Comparison of ENCODE assay signal across 8 cellular contexts in genomic region chr1:32540589-32540988, GRCh38. TPM values are rescaled to one million over a fixed set of nuclear protein-coding genes. Genes with fewer than 3 reads are reported as not detected.
DNase-seq lines count a peak whose midpoint lies in the region; ATAC-seq, FAIRE-seq and TF ChIP-seq lines count a peak whose summit lies in the region.

No MANE protein-coding gene starts in this region.

- peaks cover 30 to 39% of the 10 kb centered on the region in 2 experiments for H3K27me3 ChIP-seq in K562 (ENCODE audit: control insufficient read depth in 2 of 2, insufficient read depth in 2 of 2, low read length in 2 of 2)

- H3K27ac Mint-ChIP-seq in Calu3 (ENCODE audit: unreplicated experiment), result peak overlapping the region; percentile 89
- H3K27ac Mint-ChIP-seq in natural killer cell treated with Interleukin-12 subunit alpha and Interleukin-12 subunit beta and Interleukin-15 and Interleukin-18, amount 100 ng/mL, for 72 hours, result no peak overlapping the region

- H3K27me3 Mint-ChIP-seq in Calu3 (ENCODE audit: unreplicated experiment), result peaks cover 12% of the 10 kb centered on the region
- H3K27me3 Mint-ChIP-seq in natural killer cell treated with Interleukin-12 subunit alpha and Interleukin-12 subunit beta and Interleukin-15 and Interleukin-18, amount 100 ng/mL, for 72 hours, result peaks cover 30 to 54% of the 10 kb centered on the region in 2 donors

- TF ChIP-seq CTCF in Calu3 (IDR thresholded peaks at IDR 0.05; ENCODE audit: unreplicated experiment) (no peak), K562 (IDR thresholded peaks at IDR 0.05 in 2 of 3, conservative IDR thresholded peaks at IDR 0.05 in 1 of 3; ENCODE audit: insufficient read depth in 2 of 3, low read depth in 1 of 3, low read length in 3 of 3) (no peak)

- no peak overlapping the region for H3K27ac ChIP-seq in K562 (ENCODE audit: extremely low read depth, low read depth, low read length)

- H3K4me3 Mint-ChIP-seq in Calu3 (ENCODE audit: low read depth, unreplicated experiment), result peak overlapping the region; percentile 88
- peak overlapping the region; percentile 92 for H3K4me3 Mint-ChIP-seq in natural killer cell treated with Interleukin-12 subunit alpha and Interleukin-12 subunit beta and Interleukin-15 and Interleukin-18, amount 100 ng/mL, for 72 hours

- DNase-seq in Calu3 (no peak), KG1 (lab: John Stamatoyannopoulos, UW) (peak; percentile 58), K562 (ENCODE audit: extremely low read depth in 1 of 4, low spot score in 3 of 4) (peak; percentile 27 to 44 (median 33))
- DNase-seq in natural killer cell treated with Interleukin-12 subunit alpha and Interleukin-12 subunit beta and Interleukin-15 and Interleukin-18, amount 100 ng/mL, for 72 hours (ENCODE audit: low spot score), result no peak

- in situ Hi-C loops in K562 (cut with MboI), result no loop called here

- TF ChIP-seq EP300 in K562 (IDR thresholded peaks at IDR 0.05; ENCODE audit: low read length), result no peak

- BruUV-seq in Calu3 (replicated peaks; lab: Mats Ljungman, UMichigan) (TSS peak; percentile 46), K562 (replicated peaks; lab: Mats Ljungman, UMichigan) (no TSS peak)

- H2AFZ ChIP-seq in K562 (ENCODE audit: low read depth, low read length), result no peak overlapping the region

- H3K9me3 ChIP-seq in K562 (replicated peaks; ENCODE audit: control insufficient read depth, insufficient read depth, low read depth, low read length), result no peaks in the 10 kb centered on the region

- no peaks in the 10 kb centered on the region for H3K9me1 ChIP-seq in K562 (ENCODE audit: control insufficient read depth, insufficient read depth, low read length)

- H3K36me3 ChIP-seq in K562 (ENCODE audit: control insufficient read depth, insufficient read depth, low read length), result no peaks in the 10 kb centered on the region

- no peak for FAIRE-seq in K562 (lab: Jason Lieb, UNC)

- no peaks in the 10 kb centered on the region for H4K20me1 ChIP-seq in K562 (replicated peaks; ENCODE audit: control insufficient read depth, insufficient read depth, low read length)

- CTCF ChIA-PET in Calu3 (lab: Charles Lee) (no interaction called here), K562 (lab: Yijun Ruan, JAX; ENCODE audit: low intra/inter-chr PET ratio) (no interaction called here)

- intact Hi-C loops in Calu3 (cut with micrococcal nuclease; ENCODE audit: unreplicated experiment) (no loop called here), K562 (cut with micrococcal nuclease) (no loop called here)

- 10% methylated on average over 2 of the region's 2 CpGs for WGBS in K562 (ENCODE audit: insufficient coverage, low coverage, missing lambda C conversion rate)

- no peaks in the 10 kb centered on the region for H3K79me2 ChIP-seq in K562 (ENCODE audit: control insufficient read depth, insufficient read depth, low read length)

- H3K36me3 Mint-ChIP-seq in Calu3 (ENCODE audit: insufficient read depth, unreplicated experiment), result peaks cover 12% of the 10 kb centered on the region
- peaks cover 5% of the 10 kb centered on the region for H3K36me3 Mint-ChIP-seq in natural killer cell treated with Interleukin-12 subunit alpha and Interleukin-12 subunit beta and Interleukin-15 and Interleukin-18, amount 100 ng/mL, for 72 hours

- no peak for TF ChIP-seq POLR2A in K562 (conservative IDR thresholded peaks at IDR 0.05)

- H3K4me3 ChIP-seq in K562, result no peak overlapping the region

- ATAC-seq in K562 (0 out of 3 replicates have a peak, but pooled peaks have one; percentile 15), GM21515 (IDR thresholded peaks at IDR 0.05; ENCODE audit: unreplicated experiment) (no peak), HG03280 (IDR thresholded peaks at IDR 0.05; ENCODE audit: unreplicated experiment) (no peak), GM19463 (IDR thresholded peaks at IDR 0.05; ENCODE audit: unreplicated experiment) (no peak), GM21717 (IDR thresholded peaks at IDR 0.05; ENCODE audit: unreplicated experiment) (no peak)
- no peak for ATAC-seq in natural killer cell treated with Interleukin-12 subunit alpha and Interleukin-12 subunit beta and Interleukin-15 and Interleukin-18, amount 100 ng/mL, for 72 hours

- POLR2A ChIA-PET in K562 (lab: Yijun Ruan, JAX), result interaction anchor here (0.6 to 1.5 kb wide), 2 partner anchors 14 to 95 kb away, joined by 3 to 5 read pairs; no protein-coding TSS in a partner anchor

- no peak overlapping the region for H3K9ac ChIP-seq in K562 (ENCODE audit: insufficient read depth in 1 of 2, low read depth in 2 of 2, low read length in 2 of 2)

- H3K4me1 Mint-ChIP-seq in Calu3 (ENCODE audit: low read depth, unreplicated experiment), result peaks cover 16% of the 10 kb centered on the region
- H3K4me1 Mint-ChIP-seq in natural killer cell treated with Interleukin-12 subunit alpha and Interleukin-12 subunit beta and Interleukin-15 and Interleukin-18, amount 100 ng/mL, for 72 hours (ENCODE audit: low read depth in 2 of 2), result peaks cover 8 to 11% of the 10 kb centered on the region in 2 donors

- no peak for TF ChIP-seq RAD21 in K562 (CRISPR knock-in tag; conservative IDR thresholded peaks at IDR 0.05 in 1 of 2, IDR thresholded peaks at IDR 0.05 in 1 of 2)

- H3K4me1 ChIP-seq in K562 (replicated peaks in 1 of 2; ENCODE audit: control insufficient read depth in 2 of 2, insufficient read depth in 2 of 2, low read length in 2 of 2), result peaks cover 9 to 12% of the 10 kb centered on the region in 2 experiments

- no peaks in the 10 kb centered on the region for H3K9me3 Mint-ChIP-seq in Calu3 (ENCODE audit: low read depth, unreplicated experiment)
- no peaks in the 10 kb centered on the region for H3K9me3 Mint-ChIP-seq in natural killer cell treated with Interleukin-12 subunit alpha and Interleukin-12 subunit beta and Interleukin-15 and Interleukin-18, amount 100 ng/mL, for 72 hours

- H3K4me2 ChIP-seq in K562 (ENCODE audit: insufficient read depth, low read length), result no peak overlapping the region

TF ChIP-seq in K562, 482 proteins besides CTCF, POLR2A, EP300 and RAD21:
- TF ChIP-seq BDP1 (IDR thresholded peaks at IDR 0.05; ENCODE audit: insufficient read depth, insufficient read length) (no peak), PCBP2 (IDR thresholded peaks at IDR 0.05; ENCODE audit: low read depth, low read length, poor library complexity, severe bottlenecking) (no peak), MTA3 (IDR thresholded peaks at IDR 0.05; ENCODE audit: borderline replicate concordance) (no peak), FOXK1 (CRISPR knock-in tag; IDR thresholded peaks at IDR 0.05; ENCODE audit: borderline replicate concordance) (0 out of 2 replicates have a peak, but pooled peaks have one; percentile 2), RFX7 (CRISPR knock-in tag; IDR thresholded peaks at IDR 0.05) (no peak), TCF3 (CRISPR knock-in tag; IDR thresholded peaks at IDR 0.05) (peak; percentile 37; the same call in 1 of the 2 replicates), CBFA2T3 (IDR thresholded peaks at IDR 0.05) (peak; percentile 13; the same call in 1 of the 2 replicates)

RNA-seq across cellular contexts. Expression of gene ZBTB8A, which starts 1.4 kb away (rescaled TPM):
- total RNA-seq in Calu3 (2022) (4.3 and 4.7 TPM in 2 replicates), K562 (2014; rRNA removed) (0.05 and 0.08 TPM in 2 replicates), K562 (2014; rRNA removed; fragmentation: Illumina TruSeq; extraction: Trizol) (0.11 and 0.29 TPM in 2 replicates), K562 (2015; rRNA removed; fragmentation: Illumina TruSeq; extraction: Trizol) (0.11 and 0.14 TPM in 2 replicates), K562 (2021) (0.22 and 0.31 TPM in 2 replicates)
- total RNA-seq in K562 (2011; cell fraction: chromatin; rRNA removed; ENCODE audit: low replicate concordance), result 0.35 and 0.51 TPM in 2 replicates
- total RNA-seq in K562 (2011; cell fraction: nucleolus; rRNA removed), result 0.17 and 0.26 TPM in 2 replicates
- total RNA-seq in K562 (2011; cell fraction: nucleoplasm; rRNA removed), result 0.15 and 0.38 TPM in 2 replicates
- polyA plus RNA-seq in K562 (2011; rRNA removed) (0.64 and 2.0 TPM in 2 replicates), K562 (2014; fragmentation: Illumina TruSeq; extraction: Trizol) (0.09 and 0.22 TPM in 2 replicates), K562 (2014; fragmentation: Nextera tagmentation; extraction: Ambion mirVana) (under 1 TPM; 0.01 TPM), K562 (2014; rRNA removed) (0.08 and 0.09 TPM in 2 replicates)
- 0.19 and 0.72 TPM in 2 replicates for polyA plus RNA-seq in K562 (2011; cell fraction: cytosol; rRNA removed)
- polyA plus RNA-seq in K562 (2011; cell fraction: nucleus; rRNA removed), result 0.09 and 0.80 TPM in 2 replicates
- polyA plus RNA-seq in K562 (2012), result 0.08 and 0.17 TPM in 2 replicates
- polyA minus RNA-seq in K562 (2011; rRNA and poly(A)+ RNA removed), result 0.39 and 3.8 TPM in 2 replicates
- 0.29 and 1.1 TPM in 2 replicates for polyA minus RNA-seq in K562 (2011; cell fraction: cytosol; rRNA and poly(A)+ RNA removed)
- 0.27 and 0.67 TPM in 2 replicates for polyA minus RNA-seq in K562 (2011; cell fraction: nucleus; rRNA and poly(A)+ RNA removed)
- under 1 TPM; 0.22 to 0.26 TPM for total RNA-seq in natural killer cell treated with Interleukin-12 subunit alpha and Interleukin-12 subunit beta and Interleukin-15 and Interleukin-18, amount 100 ng/mL, for 72 hours

Comparison
In these comparisons a context has a peak if more than half of its experiments do, and no peak if none do; other contexts are left out.
1. DNase-seq: peak in KG1 (single experiment) and K562 (4 of 4); none in Calu3 (single experiment) and natural killer cell treated with Interleukin-12 subunit alpha and Interleukin-12 subunit beta and Interleukin-15 and Interleukin-18, amount 100 ng/mL, for 72 hours (single experiment).